In genomic region chr12:132711169-132711843, GRCh38 we compare ENCODE assay signal across 1 cellular context.
TF ChIP-seq lines count a peak whose summit lies in the region.

No MANE protein-coding gene starts in this region.

TF ChIP-seq in H1, 55 proteins besides CTCF, POLR2A, EP300 and RAD21:
- TF ChIP-seq PHF8 (conservative IDR thresholded peaks at IDR 0.05; ENCODE audit: low read depth, low read length) (peak; percentile 35), KDM1A (IDR thresholded peaks at IDR 0.05; ENCODE audit: borderline replicate concordance, low read length) (peak; percentile 90), TCF12 (IDR thresholded peaks at IDR 0.05; ENCODE audit: low read depth, low read length) (no peak)
